Comparison of ENCODE assay signal across 4 cellular contexts in genomic region chr1:84833198-84833597, GRCh38.
A peak's percentile ranks its signal among the peaks of the same experiment; 100 is the strongest.
TF ChIP-seq lines count a peak whose summit lies in the region.

No MANE protein-coding gene starts in this region.

TF ChIP-seq in A549, 52 proteins besides CTCF, POLR2A, EP300 and RAD21 (continued from another document):
- TF ChIP-seq FOSL2 (IDR thresholded peaks at IDR 0.05) (no peak), FOSL2 (CRISPR knock-in tag; IDR thresholded peaks at IDR 0.05) (peak; percentile 17; the same call in 1 of the 2 replicates)

TF ChIP-seq in HEK293T, 16 proteins besides CTCF, POLR2A, EP300 and RAD21 (continued from another document):
- TF ChIP-seq PKNOX1 (IDR thresholded peaks at IDR 0.05), result 0 out of 2 replicates have a peak, but pooled peaks have one; percentile 35
- TF ChIP-seq L3MBTL2 (conservative IDR thresholded peaks at IDR 0.05), result no peak
- no peak for TF ChIP-seq NFRKB (IDR thresholded peaks at IDR 0.05)
- TF ChIP-seq ELF4 (IDR thresholded peaks at IDR 0.05), result no peak
- TF ChIP-seq FOXM1 (IDR thresholded peaks at IDR 0.05; ENCODE audit: borderline replicate concordance), result no peak
- peak; percentile 75 for TF ChIP-seq FOXA1 (IDR thresholded peaks at IDR 0.05)
TF ChIP-seq in HEK293T: peak in this region for 3.

TF ChIP-seq in SK-N-SH treated with all-trans-retinoic acid at 6 μM for 48 hours, 23 proteins besides CTCF, POLR2A, EP300 and RAD21 (continued from another document):
- TF ChIP-seq, protein P1, sequence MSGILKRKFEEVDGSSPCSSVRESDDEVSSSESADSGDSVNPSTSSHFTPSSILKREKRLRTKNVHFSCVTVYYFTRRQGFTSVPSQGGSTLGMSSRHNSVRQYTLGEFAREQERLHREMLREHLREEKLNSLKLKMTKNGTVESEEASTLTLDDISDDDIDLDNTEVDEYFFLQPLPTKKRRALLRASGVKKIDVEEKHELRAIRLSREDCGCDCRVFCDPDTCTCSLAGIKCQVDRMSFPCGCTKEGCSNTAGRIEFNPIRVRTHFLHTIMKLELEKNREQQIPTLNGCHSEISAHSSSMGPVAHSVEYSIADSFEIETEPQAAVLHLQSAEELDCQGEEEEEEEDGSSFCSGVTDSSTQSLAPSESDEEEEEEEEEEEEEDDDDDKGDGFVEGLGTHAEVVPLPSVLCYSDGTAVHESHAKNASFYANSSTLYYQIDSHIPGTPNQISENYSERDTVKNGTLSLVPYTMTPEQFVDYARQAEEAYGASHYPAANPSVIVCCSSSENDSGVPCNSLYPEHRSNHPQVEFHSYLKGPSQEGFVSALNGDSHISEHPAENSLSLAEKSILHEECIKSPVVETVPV (CRISPR knock-in tag; IDR thresholded peaks at IDR 0.05), result no peak
- TF ChIP-seq ZNF565 (CRISPR knock-in tag; conservative IDR thresholded peaks at IDR 0.05; ENCODE audit: low read depth) (no peak), ZC3H10 (CRISPR knock-in tag; IDR thresholded peaks at IDR 0.05) (no peak), RARB (CRISPR knock-in tag; IDR thresholded peaks at IDR 0.05) (no peak), GLIS3 (CRISPR knock-in tag; IDR thresholded peaks at IDR 0.05) (no peak), ZFP30 (CRISPR knock-in tag; IDR thresholded peaks at IDR 0.05) (no peak), ZFP3 (CRISPR knock-in tag; IDR thresholded peaks at IDR 0.05) (no peak), TSHZ2 (CRISPR knock-in tag; IDR thresholded peaks at IDR 0.05) (no peak), POU6F1 (CRISPR knock-in tag; IDR thresholded peaks at IDR 0.05; ENCODE audit: borderline replicate concordance, low read depth) (no peak), ZNF70 (CRISPR knock-in tag; IDR thresholded peaks at IDR 0.05) (no peak), ISL1 (CRISPR knock-in tag; IDR thresholded peaks at IDR 0.05) (no peak), PPARA (CRISPR knock-in tag; IDR thresholded peaks at IDR 0.05; ENCODE audit: borderline replicate concordance) (no peak), ZNF8 (CRISPR knock-in tag; IDR thresholded peaks at IDR 0.05) (no peak), BACH2 (CRISPR knock-in tag; IDR thresholded peaks at IDR 0.05; ENCODE audit: borderline replicate concordance) (no peak)

TF ChIP-seq in WTC11, 78 proteins besides CTCF, POLR2A, EP300 and RAD21 (continued from another document):
- TF ChIP-seq, protein P2, sequence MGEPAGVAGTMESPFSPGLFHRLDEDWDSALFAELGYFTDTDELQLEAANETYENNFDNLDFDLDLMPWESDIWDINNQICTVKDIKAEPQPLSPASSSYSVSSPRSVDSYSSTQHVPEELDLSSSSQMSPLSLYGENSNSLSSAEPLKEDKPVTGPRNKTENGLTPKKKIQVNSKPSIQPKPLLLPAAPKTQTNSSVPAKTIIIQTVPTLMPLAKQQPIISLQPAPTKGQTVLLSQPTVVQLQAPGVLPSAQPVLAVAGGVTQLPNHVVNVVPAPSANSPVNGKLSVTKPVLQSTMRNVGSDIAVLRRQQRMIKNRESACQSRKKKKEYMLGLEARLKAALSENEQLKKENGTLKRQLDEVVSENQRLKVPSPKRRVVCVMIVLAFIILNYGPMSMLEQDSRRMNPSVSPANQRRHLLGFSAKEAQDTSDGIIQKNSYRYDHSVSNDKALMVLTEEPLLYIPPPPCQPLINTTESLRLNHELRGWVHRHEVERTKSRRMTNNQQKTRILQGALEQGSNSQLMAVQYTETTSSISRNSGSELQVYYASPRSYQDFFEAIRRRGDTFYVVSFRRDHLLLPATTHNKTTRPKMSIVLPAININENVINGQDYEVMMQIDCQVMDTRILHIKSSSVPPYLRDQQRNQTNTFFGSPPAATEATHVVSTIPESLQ (CRISPR knock-in tag; IDR thresholded peaks at IDR 0.05), result no peak
- TF ChIP-seq ZNF317 (CRISPR knock-in tag; IDR thresholded peaks at IDR 0.05; ENCODE audit: borderline replicate concordance, low read depth) (no peak), CREM (CRISPR knock-in tag; IDR thresholded peaks at IDR 0.05) (no peak), ATF1 (CRISPR knock-in tag; IDR thresholded peaks at IDR 0.05) (no peak), ZNF281 (CRISPR knock-in tag; IDR thresholded peaks at IDR 0.05) (no peak), FOXJ3 (CRISPR knock-in tag; IDR thresholded peaks at IDR 0.05; ENCODE audit: borderline replicate concordance) (no peak), ZNF121 (CRISPR knock-in tag; IDR thresholded peaks at IDR 0.05) (no peak), ESRRA (CRISPR knock-in tag; IDR thresholded peaks at IDR 0.05; ENCODE audit: borderline replicate concordance) (no peak), USF2 (CRISPR knock-in tag; IDR thresholded peaks at IDR 0.05) (no peak), NFE2L1 (CRISPR knock-in tag; IDR thresholded peaks at IDR 0.05) (no peak), JUN (CRISPR knock-in tag; IDR thresholded peaks at IDR 0.05) (no peak), NFATC4 (CRISPR knock-in tag; IDR thresholded peaks at IDR 0.05) (no peak), FOXP4 (CRISPR knock-in tag; IDR thresholded peaks at IDR 0.05) (no peak), GABPB1 (CRISPR knock-in tag; IDR thresholded peaks at IDR 0.05) (no peak), ZNF219 (CRISPR knock-in tag; IDR thresholded peaks at IDR 0.05; ENCODE audit: borderline replicate concordance) (no peak)
- TF ChIP-seq, protein P3, sequence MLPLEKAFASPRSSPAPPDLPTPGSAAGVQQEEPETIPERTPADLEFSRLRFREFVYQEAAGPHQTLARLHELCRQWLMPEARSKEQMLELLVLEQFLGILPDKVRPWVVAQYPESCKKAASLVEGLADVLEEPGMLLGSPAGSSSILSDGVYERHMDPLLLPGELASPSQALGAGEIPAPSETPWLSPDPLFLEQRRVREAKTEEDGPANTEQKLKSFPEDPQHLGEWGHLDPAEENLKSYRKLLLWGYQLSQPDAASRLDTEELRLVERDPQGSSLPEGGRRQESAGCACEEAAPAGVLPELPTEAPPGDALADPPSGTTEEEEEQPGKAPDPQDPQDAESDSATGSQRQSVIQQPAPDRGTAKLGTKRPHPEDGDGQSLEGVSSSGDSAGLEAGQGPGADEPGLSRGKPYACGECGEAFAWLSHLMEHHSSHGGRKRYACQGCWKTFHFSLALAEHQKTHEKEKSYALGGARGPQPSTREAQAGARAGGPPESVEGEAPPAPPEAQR (CRISPR knock-in tag; IDR thresholded peaks at IDR 0.05), result no peak
- TF ChIP-seq, protein P4, sequence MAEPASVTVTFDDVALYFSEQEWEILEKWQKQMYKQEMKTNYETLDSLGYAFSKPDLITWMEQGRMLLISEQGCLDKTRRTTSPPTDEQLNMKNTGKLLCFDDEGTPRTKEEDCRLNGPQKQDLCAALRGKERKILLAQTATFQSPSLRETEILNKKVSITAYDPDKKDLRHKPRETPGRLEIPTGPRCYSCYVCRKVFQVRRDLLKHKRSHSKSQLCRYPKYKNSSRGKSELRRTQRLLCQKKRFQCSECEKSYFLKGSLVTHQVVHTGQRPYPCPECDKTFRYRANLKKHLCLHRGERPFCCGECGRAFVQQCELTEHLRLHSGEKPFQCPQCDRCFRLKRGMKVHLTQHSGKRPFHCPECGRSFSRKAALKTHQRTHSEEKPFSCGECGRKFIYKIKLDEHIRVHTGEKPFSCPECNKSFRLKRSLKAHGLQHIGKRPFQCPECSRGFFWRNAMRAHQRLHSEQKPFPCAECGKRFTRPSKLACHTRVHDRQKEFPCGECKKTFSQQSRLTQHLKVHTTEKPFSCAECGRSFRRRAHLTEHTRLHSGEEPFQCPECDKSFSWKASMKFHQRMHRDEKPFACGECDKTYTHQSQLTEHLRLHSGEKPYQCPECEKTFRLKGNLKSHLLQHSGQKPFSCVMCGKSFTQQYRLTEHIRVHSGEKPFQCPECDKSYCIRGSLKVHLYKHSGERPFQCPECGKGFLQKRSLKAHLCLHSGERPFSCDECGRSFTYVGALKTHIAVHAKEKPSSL (CRISPR knock-in tag; conservative IDR thresholded peaks at IDR 0.05), result no peak
